Comparison of ENCODE assay signal across 12 cellular contexts in the genomic region with DNA sequence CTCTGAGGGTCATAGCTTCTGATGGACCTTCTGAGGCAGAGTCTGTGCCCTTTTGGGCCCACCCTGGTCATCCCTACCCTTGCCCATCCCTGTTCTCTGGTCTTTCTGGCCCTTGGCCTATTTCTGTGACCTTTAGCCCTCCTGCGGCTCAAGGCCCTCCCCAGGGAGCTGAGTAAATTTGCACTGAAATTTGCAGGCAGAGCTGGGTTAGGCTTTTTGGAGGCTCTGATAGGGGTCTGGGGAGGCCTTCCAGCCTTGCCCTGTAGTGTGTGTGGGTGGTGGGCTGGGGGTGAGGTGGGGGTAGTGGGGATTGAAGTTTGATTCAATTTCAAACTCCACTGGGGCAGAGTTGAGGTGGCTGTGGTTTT. TPM values are rescaled to one million over a fixed set of nuclear protein-coding genes. Genes with fewer than 3 reads are reported as not detected.
DNase-seq lines count a peak whose midpoint lies in the region; ATAC-seq and TF ChIP-seq lines count a peak whose summit lies in the region.
"Had no signal": no experiment of that assay in that cellular context is flagged by ENCODE, and none has a peak within 500 bp of the region (broad histone marks: within the 10 kb centered on the region; RNA-seq: fewer than 3 reads in every experiment).

No MANE protein-coding gene starts in this region.

- DNase-seq in CD8-positive, alpha-beta memory T cell = no peak
- no peak for DNase-seq in Panc1 (ENCODE audit: low read depth, low spot score)
- peak; percentile 67 for DNase-seq in fibroblast of mammary gland (ENCODE audit: low read depth)
- no peak for DNase-seq in sciatic nerve (ENCODE audit: low spot score)
- DNase-seq in OCI-M2 (lab: John Stamatoyannopoulos, UW; ENCODE audit: unreplicated experiment) = no peak
- no peak for DNase-seq in HUDEP-2 (lab: John Stamatoyannopoulos, UW; ENCODE audit: unreplicated experiment in 76 of 76)
- DNase-seq: head of caudate nucleus, NCI-H748 treated with DMSO at 0.1 percent for 48 hours, occipital lobe had no signal

- H3K36me3 Mint-ChIP-seq in CD8-positive, alpha-beta memory T cell = peaks cover 0 to 31% (median 5%) of the 10 kb centered on the region in 3 donors

- CTCF ChIA-PET in CD8-positive, alpha-beta memory T cell (lab: Charles Lee) = interaction anchor here (1.0 to 7.3 kb wide), 6 partner anchors 8 to 31 kb away, joined by 3 to 46 read pairs (median 22); no protein-coding TSS in a partner anchor
- CTCF ChIA-PET in Panc1 (lab: Charles Lee) = interaction anchor here (0.6 kb wide), 1 partner anchor 10 kb away, joined by 3 read pairs; no protein-coding TSS in a partner anchor

- H3K4me3 Mint-ChIP-seq in CD8-positive, alpha-beta memory T cell = peak overlapping the region; percentile 66 to 94 (median 85)

- H3K27me3 ChIP-seq in CD8-positive, alpha-beta memory T cell (ENCODE audit: insufficient read depth, low read length, poor library complexity, severe bottlenecking) = no peaks in the 10 kb centered on the region
- no peaks in the 10 kb centered on the region for H3K27me3 ChIP-seq in Panc1 (ENCODE audit: control insufficient read depth, insufficient read depth, low read length)

- H3K27me3 Mint-ChIP-seq in CD8-positive, alpha-beta memory T cell = peaks cover 0 to 8% of the 10 kb centered on the region in 2 donors

- no peak for ATAC-seq in Panc1
- peak; percentile 50 for ATAC-seq in sciatic nerve
- ATAC-seq in HG03175 (IDR thresholded peaks at IDR 0.05; ENCODE audit: unreplicated experiment) = no peak
- ATAC-seq in HG03159 (IDR thresholded peaks at IDR 0.05; ENCODE audit: unreplicated experiment) = no peak

- H3K4me1 Mint-ChIP-seq in CD8-positive, alpha-beta memory T cell = peaks cover 84 to 95% (median 91%) of the 10 kb centered on the region in 3 donors

- peak overlapping the region; percentile 98 to 100 (median 100) for H3K27ac Mint-ChIP-seq in CD8-positive, alpha-beta memory T cell

- H3K9me3 Mint-ChIP-seq in CD8-positive, alpha-beta memory T cell = peaks cover 0 to 8% (median 2%) of the 10 kb centered on the region in 5 donors

- peak overlapping the region; percentile 67 for H3K4me3 ChIP-seq in CD8-positive, alpha-beta memory T cell (ENCODE audit: low read length)
- H3K4me3 ChIP-seq in Panc1 (ENCODE audit: low read depth in 2 of 2, low read length in 2 of 2) = peak overlapping the region in 1 of 2 experiments; percentile 15; a peak in 2 of 4 replicates
- no peak overlapping the region for H3K4me3 ChIP-seq in fibroblast of mammary gland (ENCODE audit: control insufficient read depth, low read depth, low read length)

- in situ Hi-C loops in Panc1 (cut with HindIII; ENCODE audit: low pct_unique_long_range_greater_than_20kb, low sequenced_read_pairs) = no loop called here

- H3K9me3 ChIP-seq in CD8-positive, alpha-beta memory T cell (ENCODE audit: low read length) = no peaks in the 10 kb centered on the region
- H3K9me3 ChIP-seq in Panc1 (ENCODE audit: control insufficient read depth, insufficient read depth, low read depth, low read length) = no peaks in the 10 kb centered on the region

- intact Hi-C loops in Panc1 (cut with micrococcal nuclease; ENCODE audit: unreplicated experiment) (no loop called here), sciatic nerve (cut with DNase I) (no loop called here)

- H3K36me3 ChIP-seq in CD8-positive, alpha-beta memory T cell (ENCODE audit: insufficient read depth, low read length) = peaks cover 13% of the 10 kb centered on the region
- no peaks in the 10 kb centered on the region for H3K36me3 ChIP-seq in Panc1 (ENCODE audit: control insufficient read depth, insufficient read depth, low read length)

- peaks cover 93% of the 10 kb centered on the region for H3K4me1 ChIP-seq in CD8-positive, alpha-beta memory T cell (ENCODE audit: insufficient read depth, low read length)
- H3K4me1 ChIP-seq in Panc1 (ENCODE audit: control insufficient read depth, insufficient read depth, low read length) = peaks cover 86% of the 10 kb centered on the region

- TF ChIP-seq CTCF in Panc1 (IDR thresholded peaks at IDR 0.05) = no peak
- TF ChIP-seq CTCF in fibroblast of mammary gland (conservative IDR thresholded peaks at IDR 0.05; ENCODE audit: control insufficient read depth, insufficient read depth, low read depth, low read length) = no peak

- POLR2A ChIA-PET in CD8-positive, alpha-beta memory T cell (lab: Charles Lee) = interaction anchor here (2.4 kb wide), 1 partner anchor 10 kb away, joined by 6 read pairs; no protein-coding TSS in a partner anchor
- POLR2A ChIA-PET in Panc1 (lab: Charles Lee) = interaction anchor here (0.7 kb wide), 1 partner anchor 12 kb away, joined by 11 read pairs; no protein-coding TSS in a partner anchor

- BruUV-seq in Panc1 (replicated peaks; lab: Mats Ljungman, UMichigan) = no TSS peak

- peak overlapping the region; percentile 93 for H3K27ac ChIP-seq in CD8-positive, alpha-beta memory T cell (ENCODE audit: low read depth, low read length)
- H3K27ac ChIP-seq in Panc1 (ENCODE audit: low read length) = peak overlapping the region; percentile 69
- H3K27ac ChIP-seq: VCaP had no signal

RNA-seq across cellular contexts. Expression of gene RARA, which starts 17.8 kb away (rescaled TPM):
- 10 to 100 TPM; 37.4 to 37.8 TPM for total RNA-seq in CD8-positive, alpha-beta memory T cell
- polyA plus RNA-seq in CD8-positive, alpha-beta memory T cell = 14.0 TPM
- total RNA-seq in Panc1 (2021; ENCODE audit: unreplicated experiment) (55.6 TPM), sciatic nerve (74.4 TPM)
- polyA plus RNA-seq in Panc1 (2012; ENCODE audit: insufficient read length) = 59.9 TPM

RNA-seq across cellular contexts. Expression of gene GJD3, which starts 37.7 kb away (rescaled TPM):
- under 1 TPM in 1 of 2 experiments, not detected in 1; 0.24 TPM for total RNA-seq in CD8-positive, alpha-beta memory T cell
- polyA plus RNA-seq in CD8-positive, alpha-beta memory T cell = 0.40 TPM
- total RNA-seq in Panc1 (2021; ENCODE audit: unreplicated experiment) (0.33 TPM), sciatic nerve (not detected)
- 5.8 TPM for polyA plus RNA-seq in Panc1 (2012; ENCODE audit: insufficient read length)

RNA-seq across cellular contexts. Expression of gene CDC6, which starts 39.1 kb away (rescaled TPM):
- total RNA-seq in CD8-positive, alpha-beta memory T cell = 100 to 1,000 TPM; 107 to 110 TPM
- polyA plus RNA-seq in CD8-positive, alpha-beta memory T cell = 0.49 TPM
- total RNA-seq in Panc1 (2021; ENCODE audit: unreplicated experiment) (66.3 TPM), sciatic nerve (1.0 TPM)
- polyA plus RNA-seq in Panc1 (2012; ENCODE audit: insufficient read length) = 24.3 TPM

Comparison
In these comparisons a context has a peak if more than half of its experiments do, and no peak if none do; other contexts are left out.
1. RNA of gene CDC6, which starts 39.1 kb away (total RNA-seq): 107 to 110 TPM in CD8-positive, alpha-beta memory T cell and 66.3 TPM in Panc1 (single experiment); 1.0 TPM in sciatic nerve (single experiment); every median in the first group is over 10 times any median in the second.